10 cellular contexts compared by ENCODE assay signal in genomic region chr12:4288296-4289019, GRCh38. TPM values are rescaled to one million over a fixed set of nuclear protein-coding genes. Genes with fewer than 3 reads are reported as not detected.
DNase-seq lines count a peak whose midpoint lies in the region; ATAC-seq and TF ChIP-seq lines count a peak whose summit lies in the region.
"Had no signal": no experiment of that assay in that cellular context is flagged by ENCODE, and none has a peak within 500 bp of the region (broad histone marks: within the 10 kb centered on the region; RNA-seq: fewer than 3 reads in every experiment).

No MANE protein-coding gene starts in this region.

- H3K36me3 Mint-ChIP-seq in T-helper 2 cell treated with Interferon-gamma antibody and Interleukin-4, amounts not matched to agents 5 μg/mL and 100 μg/mL, for 36 hours (ENCODE audit: low read depth), result peaks cover 94% of the 10 kb centered on the region
- H3K36me3 Mint-ChIP-seq in activated T-cell treated with anti-CD3 and anti-CD28 coated beads, Interleukin-2, amount 50 U/mL, for 72 hours (ENCODE audit: insufficient read depth in 2 of 2), result peaks cover 34 to 65% of the 10 kb centered on the region in 2 donors
- H3K36me3 Mint-ChIP-seq in immature natural killer cell, result peaks cover 11 to 75% (median 19%) of the 10 kb centered on the region in 3 donors

- peak in 1 of 2 donors; percentile 26 for ATAC-seq in activated T-cell treated with anti-CD3 and anti-CD28 coated beads, Interleukin-2, amount 50 U/mL, for 72 hours (replicated peaks in 1 of 2)
- ATAC-seq in stimulated activated naive CD8-positive, alpha-beta T cell treated with anti-CD3 and anti-CD28 coated beads, Interleukin-15, Interleukin-2, amounts not matched to agents 100 U/mL and 50 U/mL, for 24 hours, result peak; percentile 33
- ATAC-seq in SK-N-SH treated with all-trans-retinoic acid at 6 μM for 48 hours, result no peak

- peak overlapping the region; percentile 65 for H3K27ac Mint-ChIP-seq in T-helper 2 cell treated with Interferon-gamma antibody and Interleukin-4, amounts not matched to agents 5 μg/mL and 100 μg/mL, for 36 hours
- H3K27ac Mint-ChIP-seq in activated T-cell treated with anti-CD3 and anti-CD28 coated beads, Interleukin-2, amount 50 U/mL, for 72 hours, result peak overlapping the region; percentile 90
- H3K27ac Mint-ChIP-seq in immature natural killer cell, result peak overlapping the region; percentile 55 to 80 (median 68)

- no peak for DNase-seq in T-helper 2 cell treated with Interferon-gamma antibody and Interleukin-4, amounts not matched to agents 5 μg/mL and 100 μg/mL, for 36 hours (ENCODE audit: low spot score)
- DNase-seq in T-helper 2 cell, result no peak
- no peak for DNase-seq in activated T-cell treated with anti-CD3 and anti-CD28 coated beads, Interleukin-2, amount 50 U/mL, for 72 hours
- DNase-seq in immature natural killer cell, result no peak
- DNase-seq in stimulated activated naive CD8-positive, alpha-beta T cell treated with anti-CD3 and anti-CD28 coated beads, Interleukin-15, Interleukin-2, amounts not matched to agents 100 U/mL and 50 U/mL, for 24 hours, result no peak
- no peak for DNase-seq in amniotic stem cell (lab: John Stamatoyannopoulos, UW)
- no peak for DNase-seq in AG08396 (ENCODE audit: low spot score)
- DNase-seq: GF-D8, left colon had no signal

- H3K9me3 Mint-ChIP-seq in T-helper 2 cell treated with Interferon-gamma antibody and Interleukin-4, amounts not matched to agents 5 μg/mL and 100 μg/mL, for 36 hours, result no peaks in the 10 kb centered on the region
- H3K9me3 Mint-ChIP-seq in activated T-cell treated with anti-CD3 and anti-CD28 coated beads, Interleukin-2, amount 50 U/mL, for 72 hours, result no peaks in the 10 kb centered on the region
- no peaks in the 10 kb centered on the region for H3K9me3 Mint-ChIP-seq in immature natural killer cell

- peak overlapping the region; percentile 32 for H3K4me3 Mint-ChIP-seq in T-helper 2 cell treated with Interferon-gamma antibody and Interleukin-4, amounts not matched to agents 5 μg/mL and 100 μg/mL, for 36 hours
- peak overlapping the region in 1 of 2 donors; percentile 51 for H3K4me3 Mint-ChIP-seq in activated T-cell treated with anti-CD3 and anti-CD28 coated beads, Interleukin-2, amount 50 U/mL, for 72 hours
- peak overlapping the region in 2 of 5 donors; percentile 34 to 39 for H3K4me3 Mint-ChIP-seq in immature natural killer cell

- no peaks in the 10 kb centered on the region for H3K27me3 Mint-ChIP-seq in T-helper 2 cell treated with Interferon-gamma antibody and Interleukin-4, amounts not matched to agents 5 μg/mL and 100 μg/mL, for 36 hours (ENCODE audit: low read depth)
- H3K27me3 Mint-ChIP-seq in activated T-cell treated with anti-CD3 and anti-CD28 coated beads, Interleukin-2, amount 50 U/mL, for 72 hours (ENCODE audit: low read depth), result no peaks in the 10 kb centered on the region
- H3K27me3 Mint-ChIP-seq in immature natural killer cell (ENCODE audit: low read depth in 3 of 3), result peaks cover 0 to 7% (median 4%) of the 10 kb centered on the region in 3 donors

- H3K4me1 Mint-ChIP-seq in T-helper 2 cell treated with Interferon-gamma antibody and Interleukin-4, amounts not matched to agents 5 μg/mL and 100 μg/mL, for 36 hours (ENCODE audit: low read depth), result peaks cover 70% of the 10 kb centered on the region
- peaks cover 100% of the 10 kb centered on the region for H3K4me1 Mint-ChIP-seq in activated T-cell treated with anti-CD3 and anti-CD28 coated beads, Interleukin-2, amount 50 U/mL, for 72 hours (ENCODE audit: low read depth)
- peaks cover 70 to 91% of the 10 kb centered on the region in 2 donors for H3K4me1 Mint-ChIP-seq in immature natural killer cell

TF ChIP-seq in SK-N-SH treated with all-trans-retinoic acid at 6 μM for 48 hours, 23 proteins besides CTCF, POLR2A, EP300 and RAD21:
- TF ChIP-seq GLIS3 (CRISPR knock-in tag; IDR thresholded peaks at IDR 0.05), result no peak
- no peak for TF ChIP-seq TSHZ2 (CRISPR knock-in tag; IDR thresholded peaks at IDR 0.05)
- TF ChIP-seq ZNF8 (CRISPR knock-in tag; IDR thresholded peaks at IDR 0.05), result no peak

RNA-seq across cellular contexts. Expression of gene CCND2, which starts 14.9 kb away (rescaled TPM):
- total RNA-seq in activated T-cell treated with anti-CD3 and anti-CD28 coated beads, Interleukin-2, amount 50 U/mL, for 72 hours, result 100 to 1,000 TPM; 445 to 502 TPM
- polyA plus RNA-seq in immature natural killer cell, result 10 to 100 TPM; 47.5 to 83.3 (median 71.4) TPM

RNA-seq across cellular contexts. Expression of gene TIGAR, which starts 32.6 kb away (rescaled TPM):
- total RNA-seq in activated T-cell treated with anti-CD3 and anti-CD28 coated beads, Interleukin-2, amount 50 U/mL, for 72 hours, result 10 to 100 TPM; 16.1 to 22.5 TPM
- polyA plus RNA-seq in immature natural killer cell, result 1 to 10 TPM; 2.1 to 8.9 (median 4.3) TPM
